In the genomic region with DNA sequence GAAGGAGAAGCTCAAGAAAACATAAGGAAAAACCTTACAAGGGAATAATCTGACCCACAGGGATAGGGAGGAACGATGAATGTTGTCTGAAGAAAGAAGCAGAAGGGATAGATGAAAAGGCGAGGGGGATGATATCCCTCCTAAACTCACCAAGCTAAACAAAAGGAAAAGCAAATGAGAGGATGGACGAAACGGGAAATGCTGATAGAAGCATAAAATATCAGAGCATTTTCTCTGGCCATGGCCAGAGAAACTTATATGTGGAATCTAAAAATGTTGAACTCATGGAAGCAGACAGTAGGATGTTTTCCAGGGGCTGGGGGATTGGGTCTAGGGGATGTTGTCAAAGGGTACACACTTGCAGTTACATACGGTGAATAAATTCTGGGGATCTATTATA, we compare ENCODE assay signal across 26 cellular contexts.
"Had no signal": no experiment of that assay in that cellular context is flagged by ENCODE, and none has a peak within 500 bp of the region (broad histone marks: within the 10 kb centered on the region; RNA-seq: fewer than 3 reads in every experiment).

No MANE protein-coding gene starts in this region.

- H3K36me3 ChIP-seq: ascending aorta, cardiac muscle cell had no signal

- ATAC-seq: activated CD4-positive, alpha-beta T cell treated with anti-CD3 and anti-CD28 coated beads for 36 hours; activated CD4-positive, CD25-positive, alpha-beta regulatory T cell treated with anti-CD3 and anti-CD28 coated beads, Interleukin-2, amount 50 U/mL, for 24 hours; activated CD8-positive, alpha-beta T cell treated with anti-CD3 and anti-CD28 coated beads, Interleukin-2, amount 10 ng/mL, durations not matched to agents 7 days and 5 days; WTC11 had no signal

- H3K27ac ChIP-seq: ascending aorta, cardiac muscle cell, SK-N-MC had no signal

- H3K27me3 ChIP-seq: ascending aorta, cardiac muscle cell had no signal

- H3K9me3 ChIP-seq: ascending aorta had no signal

- H3K4me3 ChIP-seq: ascending aorta, cardiac muscle cell, SK-N-MC had no signal

- DNase-seq: activated CD4-positive, alpha-beta T cell treated with anti-CD3 and anti-CD28 coated beads for 36 hours; activated CD4-positive, alpha-beta T cell treated with anti-CD3 and anti-CD28 coated beads, Interleukin-2, amount 10 ng/mL, durations not matched to agents 7 days and 5 days; activated CD4-positive, alpha-beta T cell treated with anti-CD3 and anti-CD28 coated beads, Interleukin-2, amount 50 U/mL, for 48 hours; activated CD8-positive, alpha-beta T cell treated with anti-CD3 and anti-CD28 coated beads, Interleukin-2, amount 10 ng/mL, durations not matched to agents 7 days and 5 days; activated gamma-delta T cell; activated naive CD4-positive, alpha-beta T cell treated with Interleukin-2 at 50 U/mL for 16 hours; activated naive CD8-positive, alpha-beta T cell treated with anti-CD3 and anti-CD28 coated beads, Interleukin-2, amount 10 ng/mL, durations not matched to agents 7 days and 5 days; activated T-cell treated with anti-CD3 and anti-CD28 coated beads, Interleukin-2, amount 50 U/mL, for 24 hours; amygdala; NCI-H1092 treated with DMSO at 0.1 percent for 48 hours; NCI-H1417; NCI-H146; NCI-H187; NCI-H2029 treated with DMSO at 0.1 percent for 48 hours; NCI-H2107; NCI-H2171; NCI-H510A; NCI-H526; NCI-H748 treated with DMSO at 0.1 percent for 48 hours; Right ventricle myocardium superior; T1000 had no signal

- H3K4me1 ChIP-seq: ascending aorta had no signal
